19 cellular contexts compared by ENCODE assay signal in the genomic region with DNA sequence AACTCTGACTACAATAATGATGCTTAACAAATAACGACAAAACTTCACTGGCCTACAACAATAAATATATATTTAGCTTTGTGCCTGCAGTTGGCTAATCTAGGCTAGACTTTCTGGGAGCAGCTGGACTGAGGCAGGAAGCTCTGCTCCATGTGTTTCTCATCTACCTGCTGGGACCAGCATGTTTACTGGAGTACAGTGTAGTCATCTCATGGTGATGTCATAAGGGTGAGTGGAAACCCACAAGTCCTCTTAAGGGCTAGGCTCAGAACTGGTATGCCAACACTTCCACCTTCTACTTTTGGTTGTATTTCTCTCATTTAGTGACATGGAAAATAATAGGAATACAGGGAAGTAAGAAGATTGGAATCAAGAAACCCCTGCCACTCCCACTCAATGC.
DNase-seq lines count a peak whose midpoint lies in the region; ATAC-seq, FAIRE-seq and TF ChIP-seq lines count a peak whose summit lies in the region.
"Had no signal": no experiment of that assay in that cellular context is flagged by ENCODE, and none has a peak within 500 bp of the region (broad histone marks: within the 10 kb centered on the region; RNA-seq: fewer than 3 reads in every experiment).

No MANE protein-coding gene starts in this region.

- no peaks in the 10 kb centered on the region for H3K9me3 Mint-ChIP-seq in progenitor cell of endocrine pancreas (ENCODE audit: low read depth)
- H3K9me3 Mint-ChIP-seq: GM23338 had no signal

- H3K36me3 ChIP-seq in bronchial epithelial cell (ENCODE audit: control insufficient read depth, insufficient read depth, low read length) (no peaks in the 10 kb centered on the region), left lung (no peaks in the 10 kb centered on the region)

- no peak overlapping the region for H3K27ac ChIP-seq in left lung
- H3K27ac ChIP-seq: PC-9, SK-N-MC had no signal

- intact Hi-C loops in left lung (cut with DNase I), result no loop called here

- no peak overlapping the region for H3K27ac Mint-ChIP-seq in progenitor cell of endocrine pancreas
- H3K27ac Mint-ChIP-seq: CD4-positive, CD25-positive, alpha-beta regulatory T cell; GM23338 had no signal

- no peaks in the 10 kb centered on the region for H3K27me3 Mint-ChIP-seq in progenitor cell of endocrine pancreas

- H3K9me3 ChIP-seq in left lung, result no peaks in the 10 kb centered on the region

- H3K27me3 ChIP-seq in bronchial epithelial cell (ENCODE audit: control insufficient read depth, insufficient read depth, low read length) (no peaks in the 10 kb centered on the region), left lung (no peaks in the 10 kb centered on the region)

- H3K4me1 Mint-ChIP-seq in progenitor cell of endocrine pancreas (ENCODE audit: low read depth), result peaks cover 6% of the 10 kb centered on the region
- H3K4me1 Mint-ChIP-seq: CD4-positive, CD25-positive, alpha-beta regulatory T cell had no signal

- no peaks in the 10 kb centered on the region for H3K36me3 Mint-ChIP-seq in progenitor cell of endocrine pancreas (ENCODE audit: insufficient read depth)
- H3K36me3 Mint-ChIP-seq: CD4-positive, CD25-positive, alpha-beta regulatory T cell had no signal

- TF ChIP-seq CTCF in HFF-Myc (IDR thresholded peaks at IDR 0.05; ENCODE audit: low read depth, low read length, missing control alignments), result no peak
- no peak for TF ChIP-seq CTCF in bronchial epithelial cell (IDR thresholded peaks at IDR 0.05; ENCODE audit: insufficient read depth, low read length, severe bottlenecking)
- no peak for TF ChIP-seq CTCF in left lung (IDR thresholded peaks at IDR 0.05)
- TF ChIP-seq CTCF in progenitor cell of endocrine pancreas (IDR thresholded peaks at IDR 0.05; ENCODE audit: unreplicated experiment), result no peak

- no peaks in the 10 kb centered on the region for H3K4me1 ChIP-seq in left lung

- H3K4me3 ChIP-seq in HFF-Myc (replicated peaks; ENCODE audit: low read depth, low read length) (no peak overlapping the region), bronchial epithelial cell (ENCODE audit: low read depth, low read length) (no peak overlapping the region), left lung (no peak overlapping the region)
- H3K4me3 ChIP-seq: GM23338, PC-9, SK-N-MC had no signal

- FAIRE-seq in bronchial epithelial cell (lab: Jason Lieb, UNC), result no peak

- peak; percentile 45 for ATAC-seq in left lung
- ATAC-seq: GM23338, Right ventricle myocardium inferior had no signal

- peak; percentile 2 for DNase-seq in DMS53 treated with DMSO at 0.1 percent for 48 hours (lab: John Stamatoyannopoulos, UW; ENCODE audit: unreplicated experiment)
- DNase-seq in HFF-Myc (ENCODE audit: extremely low read depth, low read depth), result peak; percentile 14
- DNase-seq in bronchial epithelial cell (ENCODE audit: low read depth), result peak; percentile 78
- DNase-seq in left lung, result no peak
- DNase-seq in NCI-H2196 treated with DMSO at 0.1 percent for 48 hours (lab: John Stamatoyannopoulos, UW; ENCODE audit: unreplicated experiment), result no peak
- no peak for DNase-seq in progenitor cell of endocrine pancreas (ENCODE audit: low spot score, unreplicated experiment)
- no peak for DNase-seq in activated naive CD4-positive, alpha-beta T cell treated with anti-CD3 and anti-CD28 coated beads, Interleukin-2, amount 50 U/mL, for 16 hours
- DNase-seq: AML-193; Calu3; CD4-positive, CD25-positive, alpha-beta regulatory T cell; Kasumi-1; NCI-H1436 treated with DMSO at 0.1 percent for 48 hours; NCI-H2081; NCI-H226; NCI-H526 treated with DMSO at 0.1 percent for 48 hours; PC-9 had no signal

- no peak overlapping the region for H3K4me3 Mint-ChIP-seq in progenitor cell of endocrine pancreas (ENCODE audit: low read depth)
- H3K4me3 Mint-ChIP-seq: CD4-positive, CD25-positive, alpha-beta regulatory T cell; GM23338 had no signal

Comparison
In these comparisons a context has a peak if more than half of its experiments do, and no peak if none do; other contexts are left out.
1. DNase-seq: peak in DMS53 treated with DMSO at 0.1 percent for 48 hours (single experiment), HFF-Myc (single experiment) and bronchial epithelial cell (single experiment); none in left lung (0 of 2), NCI-H2196 treated with DMSO at 0.1 percent for 48 hours (single experiment), progenitor cell of endocrine pancreas (single experiment) and activated naive CD4-positive, alpha-beta T cell treated with anti-CD3 and anti-CD28 coated beads, Interleukin-2, amount 50 U/mL, for 16 hours (single experiment).